ENCODE assay signal across 8 cellular contexts in the genomic region with DNA sequence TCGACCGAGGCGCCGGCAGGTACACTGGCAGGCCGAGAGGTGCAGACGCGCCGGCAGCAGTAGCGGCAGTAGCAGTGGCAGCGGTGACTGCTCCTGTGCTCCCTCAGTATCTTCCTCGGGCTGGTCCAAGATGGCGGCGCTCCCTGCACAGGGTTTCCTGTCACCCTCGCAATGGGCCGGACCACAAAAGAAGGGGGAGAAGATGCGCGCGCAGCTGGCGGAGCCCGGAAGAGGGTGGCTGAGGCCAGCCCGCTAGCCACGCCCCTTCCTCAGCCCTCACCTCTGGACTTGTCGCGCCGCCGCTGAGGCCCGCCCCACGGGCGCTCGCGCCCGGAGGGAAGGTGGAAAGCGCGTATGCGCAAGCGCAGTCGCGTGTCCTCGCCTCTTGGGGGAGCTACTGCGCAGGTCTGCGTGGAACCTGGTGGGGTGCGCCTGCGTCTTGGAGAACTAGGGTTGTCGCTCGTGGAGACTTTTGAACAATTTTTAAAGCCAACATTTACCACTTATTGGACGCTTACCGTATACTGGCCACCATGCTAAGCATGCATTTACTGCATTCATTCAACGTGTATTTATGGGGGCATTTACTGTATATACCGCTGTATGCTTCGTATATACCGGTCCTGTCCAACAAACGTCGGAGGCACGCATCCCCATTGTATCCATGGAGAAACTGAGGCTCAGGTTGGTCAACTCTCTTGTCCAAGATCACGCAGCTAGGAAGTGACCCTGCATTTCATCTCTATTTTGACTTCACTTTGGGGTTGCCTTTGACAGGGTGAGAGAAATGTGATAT. TPM values are rescaled to one million over a fixed set of nuclear protein-coding genes. Genes with fewer than 3 reads are reported as not detected.
DNase-seq lines count a peak whose midpoint lies in the region; ATAC-seq, FAIRE-seq and TF ChIP-seq lines count a peak whose summit lies in the region.

TSS of gene RAB14 (minus strand) at position 132 of the 796 bp plus-strand sequence. CDS start 8,457 bp downstream, outside the sequence.

- H3K27ac ChIP-seq in IMR-90 (ENCODE audit: insufficient read depth, low read length) (peak within 1 kb of the TSS; percentile 90), OCI-LY7 (ENCODE audit: low read depth, low read length, poor library complexity, severe bottlenecking) (peak within 1 kb of the TSS; percentile 81), endothelial cell of umbilical vein (ENCODE audit: insufficient read depth, low read depth, low read length) (peak within 1 kb of the TSS; percentile 59)

- H3K9me1 ChIP-seq in IMR-90 (ENCODE audit: insufficient read depth, low read length): peaks cover 7% of the 10 kb centered on the region
- H3K9me1 ChIP-seq in endothelial cell of umbilical vein (replicated peaks; ENCODE audit: control insufficient read depth, extremely low read depth, insufficient read depth, low read length): no peaks in the 10 kb centered on the region

- H2BK20ac ChIP-seq in IMR-90 (ENCODE audit: low read depth, low read length): peak within 1 kb of the TSS; percentile 11; the same call in 1 of the 2 replicates

- H2BK15ac ChIP-seq in IMR-90 (ENCODE audit: low read depth, low read length): peak within 1 kb of the TSS; percentile 16

- H3K4ac ChIP-seq in IMR-90 (ENCODE audit: low read depth, low read length): peak within 1 kb of the TSS; percentile 83

- H3K27me3 ChIP-seq in IMR-90 (ENCODE audit: control insufficient read depth, insufficient read depth, low read length) (no peaks in the 10 kb centered on the region), endothelial cell of umbilical vein (ENCODE audit: control insufficient read depth in 2 of 2, insufficient read depth in 2 of 2, low read length in 2 of 2) (no peaks in the 10 kb centered on the region)

- no peaks in the 10 kb centered on the region for H3K9me2 ChIP-seq in OCI-LY7 (ENCODE audit: insufficient read depth, low read length)

- CTCF ChIA-PET in IMR-90 (lab: Yijun Ruan, JAX): interaction anchor here (0.6 to 1.2 kb wide), 2 partner anchors 12 to 1217 kb away, joined by 3 to 11 read pairs; no protein-coding TSS in a partner anchor
- CTCF ChIA-PET in OCI-LY7 (lab: Charles Lee; ENCODE audit: unreplicated experiment): interaction anchor here (1.0 kb wide), 2 partner anchors 14 to 467 kb away, joined by 3 to 5 read pairs; no protein-coding TSS in a partner anchor
- CTCF ChIA-PET in endothelial cell of umbilical vein (lab: Charles Lee): interaction anchor here (0.7 to 1.3 kb wide), 13 partner anchors 10 to 234 kb away, joined by 3 to 12 read pairs (median 3); no protein-coding TSS in a partner anchor

- H4K20me1 ChIP-seq in IMR-90 (ENCODE audit: insufficient read depth, low read length) (peaks cover 45% of the 10 kb centered on the region), OCI-LY7 (ENCODE audit: insufficient read depth, low read length) (peaks cover 41% of the 10 kb centered on the region), endothelial cell of umbilical vein (replicated peaks; ENCODE audit: control insufficient read depth, extremely low read depth, insufficient read depth, low read length) (peaks cover 23% of the 10 kb centered on the region)

- TF ChIP-seq POLR2A in IMR-90 (IDR thresholded peaks at IDR 0.05; ENCODE audit: low read depth, low read length) (peak; percentile 77), endothelial cell of umbilical vein (IDR thresholded peaks at IDR 0.05; ENCODE audit: low read depth, low read length) (peak; percentile 90)

- H3K4me1 ChIP-seq in IMR-90 (ENCODE audit: control insufficient read depth, insufficient read depth, low read length): peaks cover 7% of the 10 kb centered on the region
- peaks cover 58% of the 10 kb centered on the region for H3K4me1 ChIP-seq in OCI-LY7 (ENCODE audit: insufficient read depth, low read length, poor library complexity, severe bottlenecking)
- peaks cover 33% of the 10 kb centered on the region for H3K4me1 ChIP-seq in endothelial cell of umbilical vein (ENCODE audit: control insufficient read depth, extremely low read depth, insufficient read depth, low read length)

- H2AK9ac ChIP-seq in IMR-90 (replicated peaks; ENCODE audit: low read depth, low read length, poor library complexity): peak within 1 kb of the TSS; percentile 90

- FAIRE-seq in endothelial cell of umbilical vein (lab: Jason Lieb, UNC): peak; percentile 94

- no peaks in the 10 kb centered on the region for H3K9me3 ChIP-seq in IMR-90 (ENCODE audit: control insufficient read depth, insufficient read depth, low read length)
- H3K9me3 ChIP-seq in OCI-LY7 (ENCODE audit: low read length): no peaks in the 10 kb centered on the region
- no peaks in the 10 kb centered on the region for H3K9me3 ChIP-seq in endothelial cell of umbilical vein (replicated peaks; ENCODE audit: control insufficient read depth, insufficient read depth, low read length)

- peak within 1 kb of the TSS; percentile 85 for H3K14ac ChIP-seq in IMR-90 (replicated peaks; ENCODE audit: low read depth, low read length)

- H3K9ac ChIP-seq in IMR-90 (ENCODE audit: low read depth, low read length) (peak within 1 kb of the TSS; percentile 75), endothelial cell of umbilical vein (replicated peaks; ENCODE audit: extremely low read depth, insufficient read depth, low read length) (peak within 1 kb of the TSS; percentile 79)

- WGBS in IMR-90 (ENCODE audit: extremely low coverage in 2 of 2, insufficient read length in 1 of 2), 2 experiments: 19% methylated on average over 13 of the region's 55 CpGs; no CpG with 5 or more reads in 1 of the 2 experiments

- peak within 1 kb of the TSS; percentile 59; the same call in 1 of the 2 replicates for H3K56ac ChIP-seq in IMR-90 (ENCODE audit: extremely low read depth, insufficient read depth, low read length)

- H3K79me2 ChIP-seq in OCI-LY7 (ENCODE audit: insufficient read depth, low read depth, low read length): peaks cover 51% of the 10 kb centered on the region
- H3K79me2 ChIP-seq in endothelial cell of umbilical vein (ENCODE audit: control insufficient read depth, insufficient read depth, low read length): peaks cover 47% of the 10 kb centered on the region

- dilution Hi-C loops in IMR-90 (cut with HindIII; ENCODE audit: low sequenced_read_pairs, unreplicated experiment) (no loop called here), endothelial cell of umbilical vein (cut with MboI; ENCODE audit: extremely low pct_ligation_motif_present, low sequenced_read_pairs) (no loop called here)

- H2AFZ ChIP-seq in IMR-90 (replicated peaks; ENCODE audit: low read length, poor library complexity) (peak within 1 kb of the TSS; percentile 93), OCI-LY7 (ENCODE audit: low read length) (peak within 1 kb of the TSS; percentile 76), endothelial cell of umbilical vein (ENCODE audit: low read depth, low read length) (peak within 1 kb of the TSS; percentile 58)

- BruUV-seq in IMR-90 (replicated peaks; lab: Mats Ljungman, UMichigan) (no TSS peak), OCI-LY7 (replicated peaks; lab: Mats Ljungman, UMichigan) (TSS peak; percentile 70), endothelial cell of umbilical vein (replicated peaks; lab: Mats Ljungman, UMichigan) (TSS peak; percentile 60)

- no peak for TF ChIP-seq RAD21 in IMR-90 (IDR thresholded peaks at IDR 0.05; ENCODE audit: low read length)

- no peaks in the 10 kb centered on the region; the same call in 1 of the 2 replicates for H3K36me3 ChIP-seq in IMR-90 (ENCODE audit: control insufficient read depth, insufficient read depth, low read length)
- peaks cover 22% of the 10 kb centered on the region; the same call in 1 of the 2 replicates for H3K36me3 ChIP-seq in OCI-LY7 (ENCODE audit: insufficient read depth, low read length)
- H3K36me3 ChIP-seq in endothelial cell of umbilical vein (ENCODE audit: control insufficient read depth in 2 of 2, extremely low read depth in 1 of 2, insufficient read depth in 2 of 2, low read length in 2 of 2): no peaks in the 10 kb centered on the region

- peak within 1 kb of the TSS; percentile 45 for H3K18ac ChIP-seq in IMR-90 (ENCODE audit: low read depth, low read length)

- H4K8ac ChIP-seq in IMR-90 (ENCODE audit: low read depth in 2 of 2, low read length in 2 of 2): peak within 1 kb of the TSS; percentile 91 to 94

- peak within 1 kb of the TSS; percentile 87 for H4K91ac ChIP-seq in IMR-90 (ENCODE audit: insufficient read depth, low read depth, low read length)

- peak within 1 kb of the TSS; percentile 84 for H2BK5ac ChIP-seq in IMR-90 (ENCODE audit: low read depth, low read length, poor library complexity, severe bottlenecking)

- peak within 1 kb of the TSS; percentile 39; the same call in 1 of the 2 replicates for H2BK120ac ChIP-seq in IMR-90 (ENCODE audit: low read depth, low read length)

- H3K79me1 ChIP-seq in IMR-90 (ENCODE audit: low read depth in 1 of 2, low read length in 2 of 2): peaks cover 4 to 20% of the 10 kb centered on the region in 2 experiments; a peak in 3 of 4 replicates

- H3K23ac ChIP-seq in IMR-90 (ENCODE audit: low read depth, low read length): peak within 1 kb of the TSS; percentile 91

- ATAC-seq in GM21528 (IDR thresholded peaks at IDR 0.05; ENCODE audit: low FRiP score, unreplicated experiment) (peak; percentile 83), IMR-90 (ENCODE audit: low read depth) (peak; percentile 94)

- DNase-seq in DMS153 (lab: John Stamatoyannopoulos, UW) (peak; percentile 96), IMR-90 (peak; percentile 97), OCI-LY7 (ENCODE audit: low spot score) (peak; percentile 99), activated T-cell treated with anti-CD3 and anti-CD28 coated beads for 1 hour (ENCODE audit: low read depth) (peak; percentile 100), endothelial cell of umbilical vein (ENCODE audit: low read depth, low spot score) (peak; percentile 98), middle frontal gyrus (ENCODE audit: extremely low spot score, low spot score) (peak; percentile 99)
- peak; percentile 100 for DNase-seq in stimulated activated CD8-positive, alpha-beta memory T cell treated with anti-CD3 and anti-CD28 coated beads, Interleukin-2, amount 100 ng/mL, for 48 hours (ENCODE audit: low read depth in 2 of 2)

- POLR2A ChIA-PET in IMR-90 (lab: Charles Lee; ENCODE audit: unreplicated experiment) (interaction anchor here (0.6 kb wide), 2 partner anchors 15 to 139 kb away, joined by 3 to 7 read pairs; no protein-coding TSS in a partner anchor), OCI-LY7 (lab: Charles Lee) (interaction anchor here (0.6 to 0.8 kb wide), 5 partner anchors 13 to 660 kb away, joined by 3 to 5 read pairs (median 3); no protein-coding TSS in a partner anchor), endothelial cell of umbilical vein (lab: Charles Lee) (no interaction called here)

- peak within 1 kb of the TSS; percentile 100 for H3K4me2 ChIP-seq in IMR-90 (ENCODE audit: low read depth, low read length)
- H3K4me2 ChIP-seq in OCI-LY7 (ENCODE audit: low read length): peak within 1 kb of the TSS; percentile 98
- peak within 1 kb of the TSS; percentile 91 for H3K4me2 ChIP-seq in endothelial cell of umbilical vein (ENCODE audit: insufficient read depth, low read length)

- TF ChIP-seq CTCF in IMR-90 (conservative IDR thresholded peaks at IDR 0.05; ENCODE audit: low read depth, low read length) (peak; percentile 53), OCI-LY7 (conservative IDR thresholded peaks at IDR 0.05; ENCODE audit: low read length) (peak; percentile 83), endothelial cell of umbilical vein (IDR thresholded peaks at IDR 0.05; ENCODE audit: extremely low read depth in 1 of 2, insufficient read depth in 1 of 2, low read depth in 1 of 2, low read length in 2 of 2) (peak; percentile 49 to 69)

- intact Hi-C loops in IMR-90 (cut with micrococcal nuclease): no loop called here
- intact Hi-C loops in OCI-LY7 (cut with micrococcal nuclease; ENCODE audit: unreplicated experiment): loop anchor here (2.0 to 10.0 kb wide), 3 partner anchors 129 to 447 kb away; partner anchors contain the start of gene PHF19
- intact Hi-C loops in endothelial cell of umbilical vein (cut with micrococcal nuclease): loop anchor here (1.0 to 2.0 kb wide), 2 partner anchors 11 to 15 kb away; no protein-coding TSS in a partner anchor

- peak within 1 kb of the TSS; percentile 77 for H3K4me3 ChIP-seq in IMR-90 (ENCODE audit: insufficient read depth, low read depth, low read length)
- H3K4me3 ChIP-seq in OCI-LY7 (ENCODE audit: low read depth, low read length, poor library complexity, severe bottlenecking): peak within 1 kb of the TSS; percentile 99
- H3K4me3 ChIP-seq in endothelial cell of umbilical vein (replicated peaks in 1 of 3; ENCODE audit: insufficient read depth in 1 of 3, low read depth in 1 of 3, low read length in 3 of 3): peak within 1 kb of the TSS; percentile 85 to 94 (median 86)

- H4K5ac ChIP-seq in IMR-90 (ENCODE audit: low read depth, low read length): peak within 1 kb of the TSS; percentile 83

- peak within 1 kb of the TSS; percentile 87 for H2AK5ac ChIP-seq in IMR-90 (ENCODE audit: low read depth, low read length)

- in situ Hi-C loops in IMR-90 (cut with MboI; ENCODE audit: low sequenced_read_pairs): no loop called here

RNA-seq across cellular contexts. Expression of gene RAB14, which starts in this region (rescaled TPM):
- total RNA-seq in IMR-90 (2012; rRNA removed) (20.1 and 36.1 TPM in 2 replicates), OCI-LY7 (2022) (37.1 and 37.2 TPM in 2 replicates), endothelial cell of umbilical vein (76.4 and 79.3 TPM in 2 replicates)
- polyA plus RNA-seq in IMR-90 (2012; rRNA removed) (22.8 and 29.3 TPM in 2 replicates), endothelial cell of umbilical vein (12.7 and 18.9 TPM in 2 replicates)
- polyA plus RNA-seq in IMR-90 (2012; cell fraction: cytosol; rRNA removed): 4.7 and 8.9 TPM in 2 replicates
- polyA plus RNA-seq in IMR-90 (2012; cell fraction: nucleus; rRNA removed; ENCODE audit: low replicate concordance): 2.7 and 18.8 TPM in 2 replicates
- 8.1 and 8.6 TPM in 2 replicates for total RNA-seq in OCI-LY7 (2014; rRNA removed; shearing (Covaris generic))
- 22.8 and 23.2 TPM in 2 replicates for polyA plus RNA-seq in endothelial cell of umbilical vein (2011; cell fraction: cytosol; rRNA removed)
- polyA plus RNA-seq in endothelial cell of umbilical vein (2011; cell fraction: nucleus; rRNA removed): 22.5 and 29.1 TPM in 2 replicates
- 55.9 and 62.6 TPM in 2 replicates for polyA plus RNA-seq in endothelial cell of umbilical vein (2012)
- polyA minus RNA-seq in endothelial cell of umbilical vein: 19.4 and 22.8 TPM in 2 replicates
- 19.0 TPM for polyA minus RNA-seq in endothelial cell of umbilical vein (2011; cell fraction: cytosol; rRNA and poly(A)+ RNA removed)
- polyA minus RNA-seq in endothelial cell of umbilical vein (2011; cell fraction: nucleus; rRNA and poly(A)+ RNA removed): 18.8 and 27.6 TPM in 2 replicates

Comparison
In these comparisons a context has a peak if more than half of its experiments do, and no peak if none do; other contexts are left out.
1. Peak in every context shown above with its lines: DNase-seq, ATAC-seq, H3K4me3 ChIP-seq and H3K27ac ChIP-seq.